27 cellular contexts compared by ENCODE assay signal in the genomic region with DNA sequence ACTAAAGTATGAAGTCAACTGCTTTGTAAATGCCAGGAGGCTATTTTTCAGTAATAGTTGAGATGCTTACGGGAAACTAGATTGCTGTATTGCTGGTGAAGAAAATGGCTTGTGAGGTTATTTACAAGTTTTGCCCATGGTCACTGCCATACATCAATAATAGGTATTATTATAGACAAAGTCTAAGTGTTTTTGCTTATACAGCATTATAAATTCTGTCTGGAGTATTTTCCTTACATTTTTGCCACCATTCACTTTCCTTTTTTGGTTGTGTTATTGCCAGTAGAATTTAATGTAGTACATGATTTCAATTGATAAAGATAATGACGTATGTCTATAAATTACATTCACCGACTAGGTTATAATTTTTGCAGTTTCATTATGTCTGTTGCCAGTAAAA.
"Had no signal": no experiment of that assay in that cellular context is flagged by ENCODE, and none has a peak within 500 bp of the region (broad histone marks: within the 10 kb centered on the region; RNA-seq: fewer than 3 reads in every experiment).

No MANE protein-coding gene starts in this region.

- ATAC-seq: naive thymus-derived CD4-positive, alpha-beta T cell; natural killer cell; psoas muscle; right cardiac atrium; sciatic nerve; stimulated activated memory B cell treated with anti-CD40 and anti-IgM and Interleukin-4, amounts not matched to agents 10 μg/mL and 1 μg/mL and 100 μg/mL, for 72 hours; stimulated activated naive CD8-positive, alpha-beta T cell treated with anti-CD3 and anti-CD28 coated beads, Interleukin-15, amount 100 ng/mL, for 72 hours; stimulated activated naive CD8-positive, alpha-beta T cell treated with anti-CD3 and anti-CD28 coated beads, Interleukin-15, Interleukin-2, amounts not matched to agents 100 U/mL and 50 U/mL, for 24 hours; upper lobe of right lung had no signal

- H3K4me1 ChIP-seq: neural progenitor cell, parathyroid adenoma, psoas muscle, suprapubic skin, testis, tibial artery, transverse colon, upper lobe of right lung, uterus had no signal

- H2AFZ ChIP-seq: neural progenitor cell, parathyroid adenoma had no signal

- DNase-seq: naive thymus-derived CD4-positive, alpha-beta T cell; natural killer cell; occipital lobe; ovary; posterior cingulate gyrus; psoas muscle; right cardiac atrium; stimulated activated CD4-positive, alpha-beta T cell treated with anti-CD3 and anti-CD28 coated beads, Interleukin-15, amount 100 ng/mL, for 24 hours; stimulated activated CD4-positive, alpha-beta T cell treated with anti-CD3 and anti-CD28 coated beads, Interleukin-2, amount 100 ng/mL, for 24 hours; stimulated activated CD4-positive, alpha-beta T cell treated with anti-CD3 and anti-CD28 coated beads, Interleukin-2, amount 100 ng/mL, for 48 hours; stimulated activated CD4-positive, alpha-beta T cell treated with anti-CD3 and anti-CD28 coated beads, Interleukin-4, amount 100 ng/mL, for 4 hours; stimulated activated CD8-positive, alpha-beta memory T cell treated with anti-CD3 and anti-CD28 coated beads, Interleukin-4, amount 100 ng/mL, for 48 hours; stimulated activated naive CD4-positive, alpha-beta T cell; stimulated activated naive CD8-positive, alpha-beta T cell treated with anti-CD3 and anti-CD28 coated beads, Interleukin-15, amount 100 ng/mL, for 72 hours; stimulated activated naive CD8-positive, alpha-beta T cell treated with anti-CD3 and anti-CD28 coated beads, Interleukin-15, Interleukin-2, amounts not matched to agents 100 U/mL and 50 U/mL, for 24 hours; substantia nigra; testis; tibial artery; transverse colon; upper lobe of right lung; uterus had no signal

- H3K4me3 ChIP-seq: neural progenitor cell, ovary, psoas muscle, skin epidermis, suprapubic skin, testis, tibial artery, transverse colon, upper lobe of right lung, uterus had no signal

- H3K9ac ChIP-seq: neural progenitor cell, parathyroid adenoma had no signal

- H3K27me3 ChIP-seq: neural progenitor cell, ovary, suprapubic skin, testis, tibial artery, transverse colon, upper lobe of right lung, uterus had no signal

- H3K4me2 ChIP-seq: neural progenitor cell had no signal

- H3K27ac ChIP-seq: neural progenitor cell, ovary, parathyroid adenoma, psoas muscle, skin epidermis, suprapubic skin, testis, tibial artery, transverse colon, upper lobe of right lung, uterus had no signal

- H3K9me3 ChIP-seq: ovary, psoas muscle, suprapubic skin, testis, tibial artery, transverse colon, upper lobe of right lung, uterus had no signal

- H3K36me3 ChIP-seq: neural progenitor cell, ovary, transverse colon, uterus had no signal
